In genomic region chr3:160564205-160564922, GRCh38 we compare ENCODE assay signal across 8 cellular contexts. TPM values are rescaled to one million over a fixed set of nuclear protein-coding genes. Genes with fewer than 3 reads are reported as not detected.
DNase-seq lines count a peak whose midpoint lies in the region; ATAC-seq lines count a peak whose summit lies in the region.

No MANE protein-coding gene starts in this region.

- no peaks in the 10 kb centered on the region for H3K4me1 ChIP-seq in ES-I3 (ENCODE audit: insufficient read depth, low read length)
- peaks cover 44% of the 10 kb centered on the region for H3K4me1 ChIP-seq in Karpas-422 (ENCODE audit: low read length)

- no peak for ATAC-seq in activated T-helper 17 cell treated with anti-CD3 and anti-CD28 coated beads, Interleukin-2, amount 50 U/mL, for 72 hours (replicated peaks)
- ATAC-seq in GM18868 (IDR thresholded peaks at IDR 0.05; ENCODE audit: unreplicated experiment) (no peak), HG03280 (IDR thresholded peaks at IDR 0.05; ENCODE audit: unreplicated experiment) (no peak)

- H3K27ac ChIP-seq in Karpas-422 (ENCODE audit: low read length) (peak overlapping the region; percentile 12; the same call in 1 of the 2 replicates), skin epidermis (peak overlapping the region; percentile 28 to 100 (median 99))

- peak overlapping the region; percentile 97 for H3K4me3 Mint-ChIP-seq in activated T-helper 17 cell treated with anti-CD3 and anti-CD28 coated beads, Interleukin-2, amount 50 U/mL, for 72 hours

- H3K27ac Mint-ChIP-seq in activated T-helper 17 cell treated with anti-CD3 and anti-CD28 coated beads, Interleukin-2, amount 50 U/mL, for 72 hours = peak overlapping the region; percentile 92

- H3K27me3 Mint-ChIP-seq in activated T-helper 17 cell treated with anti-CD3 and anti-CD28 coated beads, Interleukin-2, amount 50 U/mL, for 72 hours = no peaks in the 10 kb centered on the region

- H3K9me3 Mint-ChIP-seq in activated T-helper 17 cell treated with anti-CD3 and anti-CD28 coated beads, Interleukin-2, amount 50 U/mL, for 72 hours = no peaks in the 10 kb centered on the region

- H3K9ac ChIP-seq in ES-I3 (ENCODE audit: low read depth, low read length) = peak overlapping the region; percentile 67
- peak overlapping the region; percentile 90 for H3K9ac ChIP-seq in Karpas-422 (ENCODE audit: low read length)

- peaks cover 4% of the 10 kb centered on the region; the same call in 1 of the 2 replicates for H3K9me3 ChIP-seq in ES-I3 (ENCODE audit: control insufficient read depth, insufficient read depth, low read length)
- H3K9me3 ChIP-seq in Karpas-422 (ENCODE audit: low read length) = no peaks in the 10 kb centered on the region

- peaks cover 57% of the 10 kb centered on the region for H3K79me2 ChIP-seq in Karpas-422 (ENCODE audit: low read length)

- H2AFZ ChIP-seq in Karpas-422 (ENCODE audit: low read length) = no peak overlapping the region

- H3K36me3 Mint-ChIP-seq in activated T-helper 17 cell treated with anti-CD3 and anti-CD28 coated beads, Interleukin-2, amount 50 U/mL, for 72 hours (ENCODE audit: low read depth) = peaks cover 47% of the 10 kb centered on the region

- no peaks in the 10 kb centered on the region for H3K27me3 ChIP-seq in Karpas-422 (ENCODE audit: low read length)

- H3K36me3 ChIP-seq in ES-I3 (ENCODE audit: insufficient read depth, low read length) (no peaks in the 10 kb centered on the region), Karpas-422 (ENCODE audit: insufficient read depth, low read length) (peaks cover 43% of the 10 kb centered on the region)

- DNase-seq in Karpas-422 = peak; percentile 62
- DNase-seq in SIG-M5 treated with dmso at 0.1 percent for 504 hours (lab: John Stamatoyannopoulos, UW; ENCODE audit: unreplicated experiment) = no peak

- H4K20me1 ChIP-seq in Karpas-422 (ENCODE audit: insufficient read depth, low read depth, low read length) = peaks cover 27% of the 10 kb centered on the region; the same call in 1 of the 2 replicates

- peaks cover 40% of the 10 kb centered on the region for H3K4me1 Mint-ChIP-seq in activated T-helper 17 cell treated with anti-CD3 and anti-CD28 coated beads, Interleukin-2, amount 50 U/mL, for 72 hours

- no peaks in the 10 kb centered on the region for H3K9me2 ChIP-seq in Karpas-422 (replicated peaks; ENCODE audit: insufficient read depth, low read length)

- peak overlapping the region; percentile 94 for H3K4me2 ChIP-seq in Karpas-422 (ENCODE audit: low read depth, low read length, poor library complexity, severe bottlenecking)

- H3K4me3 ChIP-seq in Karpas-422 (ENCODE audit: low read length) (peak overlapping the region; percentile 96), iPS-11a (ENCODE audit: low read depth, low read length) (peak overlapping the region; percentile 85), skin epidermis (peak overlapping the region; percentile 42 to 93 (median 66))

RNA-seq across cellular contexts. Expression of gene KPNA4, which starts 1.0 kb away (rescaled TPM):
- total RNA-seq in Karpas-422 (2014; rRNA removed; shearing (Covaris generic); ENCODE audit: low replicate concordance) = 21.1 and 40.8 TPM in 2 replicates
- 10 to 100 TPM; 39.9 to 69.2 TPM for total RNA-seq in activated T-helper 17 cell treated with anti-CD3 and anti-CD28 coated beads, Interleukin-2, amount 50 U/mL, for 72 hours
